Comparison of ENCODE assay signal across 10 cellular contexts in genomic region chr13:85261757-85262346, GRCh38.
DNase-seq lines count a peak whose midpoint lies in the region; FAIRE-seq and TF ChIP-seq lines count a peak whose summit lies in the region.
"Had no signal": no experiment of that assay in that cellular context is flagged by ENCODE, and none has a peak within 500 bp of the region (broad histone marks: within the 10 kb centered on the region; RNA-seq: fewer than 3 reads in every experiment).

No MANE protein-coding gene starts in this region.

- no peaks in the 10 kb centered on the region for H3K9me2 ChIP-seq in Karpas-422 (replicated peaks; ENCODE audit: insufficient read depth, low read length)

- no peak overlapping the region for H3K4me2 ChIP-seq in Karpas-422 (ENCODE audit: low read depth, low read length, poor library complexity, severe bottlenecking)

- no peak overlapping the region for H3K9ac ChIP-seq in Karpas-422 (ENCODE audit: low read length)

- H3K36me3 ChIP-seq in Karpas-422 (ENCODE audit: insufficient read depth, low read length) = no peaks in the 10 kb centered on the region

- TF ChIP-seq CTCF in D721Med (IDR thresholded peaks at IDR 0.05; ENCODE audit: insufficient read depth, missing control alignments) = peak; percentile 36

- H3K27ac ChIP-seq in Karpas-422 (ENCODE audit: low read length) = no peak overlapping the region

- no peaks in the 10 kb centered on the region for H4K20me1 ChIP-seq in Karpas-422 (ENCODE audit: insufficient read depth, low read depth, low read length)

- DNase-seq in D721Med (ENCODE audit: insufficient read length, low spot score) (no peak), Karpas-422 (peak; percentile 66), SW480 (ENCODE audit: low spot score) (peak; percentile 4), iris pigment epithelial cell (ENCODE audit: low read depth) (peak; percentile 14), germinal center (ENCODE audit: low spot score) (no peak), globus pallidus (ENCODE audit: low spot score) (no peak), frontal cortex (ENCODE audit: low spot score in 2 of 2) (no peak)
- DNase-seq in activated CD4-positive, alpha-beta T cell treated with anti-CD3 and anti-CD28 coated beads for 1 hour = no peak
- DNase-seq: activated T-cell treated with anti-CD3 and anti-CD28 coated beads, Interleukin-2, amount 50 U/mL, for 24 hours; retina had no signal

- H3K4me3 ChIP-seq in Karpas-422 (ENCODE audit: low read length) = no peak overlapping the region

- H3K27me3 ChIP-seq in Karpas-422 (ENCODE audit: low read length) = no peaks in the 10 kb centered on the region

- FAIRE-seq in D721Med (lab: Jason Lieb, UNC) (no peak), frontal cortex (lab: Jason Lieb, UNC) (no peak)

- H3K9me3 ChIP-seq in Karpas-422 (ENCODE audit: low read length) = no peaks in the 10 kb centered on the region; the same call in 1 of the 2 replicates

- peak overlapping the region; percentile 72 for H2AFZ ChIP-seq in Karpas-422 (ENCODE audit: low read length)

- H3K79me2 ChIP-seq in Karpas-422 (ENCODE audit: low read length) = no peaks in the 10 kb centered on the region

- peaks cover 18% of the 10 kb centered on the region for H3K4me1 ChIP-seq in Karpas-422 (ENCODE audit: low read length)

Comparison
In these comparisons a context has a peak if more than half of its experiments do, and no peak if none do; other contexts are left out.
1. DNase-seq: peak in Karpas-422 (single experiment), SW480 (single experiment) and iris pigment epithelial cell (single experiment); none in D721Med (single experiment), germinal center (single experiment), globus pallidus (single experiment), frontal cortex (0 of 2) and activated CD4-positive, alpha-beta T cell treated with anti-CD3 and anti-CD28 coated beads for 1 hour (single experiment).